Comparison of ENCODE assay signal across 15 cellular contexts in the genomic region with DNA sequence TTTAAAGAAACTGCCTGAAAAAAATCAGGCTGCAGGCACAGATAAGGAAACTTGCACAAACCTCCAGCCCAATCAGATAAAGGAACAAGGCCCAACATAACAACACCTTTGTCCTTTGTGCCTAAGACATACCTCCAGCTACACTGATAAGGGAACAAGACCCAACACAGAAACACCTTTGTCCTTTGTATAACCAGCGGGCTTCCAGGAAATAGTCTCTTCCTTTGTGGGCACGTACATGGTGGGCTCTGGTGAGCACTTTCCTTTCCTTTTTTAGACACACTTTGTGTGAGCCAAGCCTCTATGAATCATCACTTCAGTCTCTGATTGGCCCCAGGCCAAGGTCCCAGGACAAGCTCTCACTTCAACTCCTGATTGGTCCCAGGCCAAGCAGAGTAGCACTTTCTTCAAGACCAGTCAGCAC. TPM values are rescaled to one million over a fixed set of nuclear protein-coding genes. Genes with fewer than 3 reads are reported as not detected.
DNase-seq lines count a peak whose midpoint lies in the region; ATAC-seq and TF ChIP-seq lines count a peak whose summit lies in the region.
"Had no signal": no experiment of that assay in that cellular context is flagged by ENCODE, and none has a peak within 500 bp of the region (broad histone marks: within the 10 kb centered on the region; RNA-seq: fewer than 3 reads in every experiment).

No MANE protein-coding gene starts in this region.

- TF ChIP-seq POLR2A in testis (IDR thresholded peaks at IDR 0.05), result no peak

- ATAC-seq in activated naive CD8-positive, alpha-beta T cell treated with anti-CD3 and anti-CD28 coated beads, Interleukin-2, amount 10 ng/mL, durations not matched to agents 7 days and 5 days (ENCODE audit: low read depth), result no peak
- ATAC-seq: HCT116 had no signal

- POLR2A ChIA-PET in activated naive CD8-positive, alpha-beta T cell treated with anti-CD3 and anti-CD28 coated beads, Interleukin-2, amount 10 ng/mL, durations not matched to agents 7 days and 5 days (lab: Charles Lee), result no interaction called here

- peak overlapping the region; percentile 8 for H3K27ac Mint-ChIP-seq in activated naive CD8-positive, alpha-beta T cell treated with anti-CD3 and anti-CD28 coated beads, Interleukin-2, amount 10 ng/mL, durations not matched to agents 7 days and 5 days
- H3K27ac Mint-ChIP-seq in activated naive CD8-positive, alpha-beta T cell treated with anti-CD3 and anti-CD28 coated beads for 36 hours, result no peak overlapping the region

- H3K4me3 Mint-ChIP-seq in activated naive CD8-positive, alpha-beta T cell treated with anti-CD3 and anti-CD28 coated beads, Interleukin-2, amount 10 ng/mL, durations not matched to agents 7 days and 5 days, result no peak overlapping the region
- no peak overlapping the region for H3K4me3 Mint-ChIP-seq in activated naive CD8-positive, alpha-beta T cell treated with anti-CD3 and anti-CD28 coated beads for 36 hours

- peaks cover 20% of the 10 kb centered on the region for H3K36me3 Mint-ChIP-seq in activated naive CD8-positive, alpha-beta T cell treated with anti-CD3 and anti-CD28 coated beads, Interleukin-2, amount 10 ng/mL, durations not matched to agents 7 days and 5 days
- H3K36me3 Mint-ChIP-seq in activated naive CD8-positive, alpha-beta T cell treated with anti-CD3 and anti-CD28 coated beads for 36 hours, result peaks cover 72% of the 10 kb centered on the region

- TF ChIP-seq CTCF in fibroblast of the aortic adventitia (IDR thresholded peaks at IDR 0.05; ENCODE audit: insufficient read depth, low read length) (no peak), testis (IDR thresholded peaks at IDR 0.05) (no peak)

- WGBS in testis, 2 donors, result 20 to 43% methylated on average over 2 of the region's 2 CpGs

- DNase-seq in activated naive CD8-positive, alpha-beta T cell treated with anti-CD3 and anti-CD28 coated beads, Interleukin-2, amount 10 ng/mL, durations not matched to agents 7 days and 5 days, result no peak
- no peak for DNase-seq in activated naive CD8-positive, alpha-beta T cell treated with anti-CD3 and anti-CD28 coated beads for 36 hours
- DNase-seq in adipocyte (ENCODE audit: low read depth) (peak; percentile 16), fibroblast of the aortic adventitia (ENCODE audit: low read depth) (peak; percentile 36), testis (peak; percentile 66), inferior parietal cortex (ENCODE audit: extremely low spot score) (no peak), RKO (ENCODE audit: low spot score) (no peak)
- no peak for DNase-seq in activated CD4-positive, alpha-beta T cell treated with anti-CD3 and anti-CD28 coated beads for 1 hour
- DNase-seq: activated gamma-delta T cell treated with Interleukin-2 at 50 U/mL for 16 hours; central memory CD4-positive, alpha-beta T cell; NCI-H2107; nucleus accumbens; SHP77 treated with DMSO at 0.1 percent for 48 hours had no signal

- peaks cover 8% of the 10 kb centered on the region for H3K4me1 Mint-ChIP-seq in activated naive CD8-positive, alpha-beta T cell treated with anti-CD3 and anti-CD28 coated beads, Interleukin-2, amount 10 ng/mL, durations not matched to agents 7 days and 5 days
- no peaks in the 10 kb centered on the region for H3K4me1 Mint-ChIP-seq in activated naive CD8-positive, alpha-beta T cell treated with anti-CD3 and anti-CD28 coated beads for 36 hours

- no peak overlapping the region for H3K27ac ChIP-seq in testis

- peaks cover 45% of the 10 kb centered on the region for H3K9me3 ChIP-seq in adipocyte (ENCODE audit: control insufficient read depth, low read length)
- no peaks in the 10 kb centered on the region for H3K9me3 ChIP-seq in testis

- peaks cover 31% of the 10 kb centered on the region for H3K9me3 Mint-ChIP-seq in activated naive CD8-positive, alpha-beta T cell treated with anti-CD3 and anti-CD28 coated beads, Interleukin-2, amount 10 ng/mL, durations not matched to agents 7 days and 5 days
- H3K9me3 Mint-ChIP-seq in activated naive CD8-positive, alpha-beta T cell treated with anti-CD3 and anti-CD28 coated beads for 36 hours, result peaks cover 75% of the 10 kb centered on the region

- H3K27me3 ChIP-seq in adipocyte (replicated peaks; ENCODE audit: control insufficient read depth, insufficient read depth, low read length) (no peaks in the 10 kb centered on the region), testis (no peaks in the 10 kb centered on the region)

- no peak overlapping the region for H3K9ac ChIP-seq in adipocyte (ENCODE audit: low read length)

- H3K27me3 Mint-ChIP-seq in activated naive CD8-positive, alpha-beta T cell treated with anti-CD3 and anti-CD28 coated beads, Interleukin-2, amount 10 ng/mL, durations not matched to agents 7 days and 5 days, result no peaks in the 10 kb centered on the region
- no peaks in the 10 kb centered on the region for H3K27me3 Mint-ChIP-seq in activated naive CD8-positive, alpha-beta T cell treated with anti-CD3 and anti-CD28 coated beads for 36 hours

- H3K4me1 ChIP-seq in adipocyte (ENCODE audit: control insufficient read depth, insufficient read depth, low read length) (no peaks in the 10 kb centered on the region), testis (no peaks in the 10 kb centered on the region)

- intact Hi-C loops in testis (cut with DNase I; ENCODE audit: low total_unique reads), result no loop called here

- H3K36me3 ChIP-seq in adipocyte (ENCODE audit: control insufficient read depth, insufficient read depth, low read length, severe bottlenecking) (no peaks in the 10 kb centered on the region), testis (ENCODE audit: low read depth, missing control alignments) (no peaks in the 10 kb centered on the region)

- H3K4me3 ChIP-seq in adipocyte (ENCODE audit: low read length) (no peak overlapping the region), fibroblast of the aortic adventitia (ENCODE audit: low read depth, low read length) (no peak overlapping the region), testis (no peak overlapping the region)
- H3K4me3 ChIP-seq: lung had no signal

RNA-seq across cellular contexts. Expression of a gene that starts 23.6 kb away (rescaled TPM):
- 1 to 10 TPM; 1.5 to 1.6 TPM for total RNA-seq in activated naive CD8-positive, alpha-beta T cell treated with anti-CD3 and anti-CD28 coated beads, Interleukin-2, amount 10 ng/mL, durations not matched to agents 7 days and 5 days
- 1 to 10 TPM; 5.5 to 5.9 TPM for total RNA-seq in activated naive CD8-positive, alpha-beta T cell treated with anti-CD3 and anti-CD28 coated beads for 36 hours
- 2.0 and 3.6 TPM in 2 replicates for total RNA-seq in fibroblast of the aortic adventitia (ENCODE audit: low replicate concordance)
- total RNA-seq in testis, result 1 to 10 TPM; 3.5 to 5.5 TPM
- 5.4 TPM for polyA plus RNA-seq in testis (ENCODE audit: insufficient read depth, low read depth, low replicate concordance)

RNA-seq across cellular contexts. Expression of a gene that starts 47.1 kb away (rescaled TPM):
- total RNA-seq in activated naive CD8-positive, alpha-beta T cell treated with anti-CD3 and anti-CD28 coated beads, Interleukin-2, amount 10 ng/mL, durations not matched to agents 7 days and 5 days, result under 1 TPM; 0.36 to 0.40 TPM
- total RNA-seq in activated naive CD8-positive, alpha-beta T cell treated with anti-CD3 and anti-CD28 coated beads for 36 hours, result under 1 TPM; 0.20 to 0.68 TPM
- total RNA-seq in fibroblast of the aortic adventitia (ENCODE audit: low replicate concordance) (0.82 and 1.4 TPM in 2 replicates), testis (1 to 10 TPM; 4.6 to 6.1 TPM)
- polyA plus RNA-seq in testis (ENCODE audit: insufficient read depth, low read depth, low replicate concordance), result 2.8 TPM

RNA-seq across cellular contexts. Expression of a gene that starts 49.2 kb away (rescaled TPM):
- 10 to 100 TPM; 12.8 to 14.1 TPM for total RNA-seq in activated naive CD8-positive, alpha-beta T cell treated with anti-CD3 and anti-CD28 coated beads, Interleukin-2, amount 10 ng/mL, durations not matched to agents 7 days and 5 days
- 10 to 100 TPM in 1 of 2 experiments, 1 to 10 TPM in 1; 9.6 to 10.2 TPM for total RNA-seq in activated naive CD8-positive, alpha-beta T cell treated with anti-CD3 and anti-CD28 coated beads for 36 hours
- total RNA-seq in fibroblast of the aortic adventitia (ENCODE audit: low replicate concordance) (7.4 and 9.4 TPM in 2 replicates), testis (10 to 100 TPM in 1 of 2 donors, 1 to 10 TPM in 1; 9.4 to 10.6 TPM)
- polyA plus RNA-seq in testis (ENCODE audit: insufficient read depth, low read depth, low replicate concordance), result 12.1 TPM

Comparison
In these comparisons a context has a peak if more than half of its experiments do, and no peak if none do; other contexts are left out.
1. DNase-seq: peak in adipocyte (single experiment), fibroblast of the aortic adventitia (single experiment) and testis (single experiment); none in activated naive CD8-positive, alpha-beta T cell treated with anti-CD3 and anti-CD28 coated beads, Interleukin-2, amount 10 ng/mL, durations not matched to agents 7 days and 5 days (single experiment), activated naive CD8-positive, alpha-beta T cell treated with anti-CD3 and anti-CD28 coated beads for 36 hours (single experiment), inferior parietal cortex (single experiment), activated CD4-positive, alpha-beta T cell treated with anti-CD3 and anti-CD28 coated beads for 1 hour (single experiment) and RKO (single experiment).